ENCODE assay signal across 1 cellular context in the genomic region with DNA sequence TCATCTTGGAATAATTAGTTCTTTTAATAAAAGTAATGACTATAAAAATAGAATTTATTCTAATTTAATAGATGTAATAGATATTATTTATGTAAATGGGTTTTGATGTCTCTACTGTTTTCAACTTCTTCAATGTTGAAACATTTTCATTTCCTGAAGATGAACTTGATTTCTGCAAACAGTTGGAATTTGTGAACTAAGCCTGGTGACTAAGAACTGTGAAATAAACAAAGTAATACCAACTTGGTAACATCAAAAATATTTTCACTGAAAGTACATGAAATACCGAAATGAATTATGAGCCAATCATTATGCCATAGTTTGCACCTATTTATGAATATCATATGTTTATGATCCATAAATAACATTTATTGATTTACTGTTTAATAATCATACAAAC.
TF ChIP-seq lines count a peak whose summit lies in the region.

No MANE protein-coding gene starts in this region.

TF ChIP-seq in K562, 482 proteins besides CTCF, POLR2A, EP300 and RAD21 (continued from another document):
- TF ChIP-seq, protein P1, sequence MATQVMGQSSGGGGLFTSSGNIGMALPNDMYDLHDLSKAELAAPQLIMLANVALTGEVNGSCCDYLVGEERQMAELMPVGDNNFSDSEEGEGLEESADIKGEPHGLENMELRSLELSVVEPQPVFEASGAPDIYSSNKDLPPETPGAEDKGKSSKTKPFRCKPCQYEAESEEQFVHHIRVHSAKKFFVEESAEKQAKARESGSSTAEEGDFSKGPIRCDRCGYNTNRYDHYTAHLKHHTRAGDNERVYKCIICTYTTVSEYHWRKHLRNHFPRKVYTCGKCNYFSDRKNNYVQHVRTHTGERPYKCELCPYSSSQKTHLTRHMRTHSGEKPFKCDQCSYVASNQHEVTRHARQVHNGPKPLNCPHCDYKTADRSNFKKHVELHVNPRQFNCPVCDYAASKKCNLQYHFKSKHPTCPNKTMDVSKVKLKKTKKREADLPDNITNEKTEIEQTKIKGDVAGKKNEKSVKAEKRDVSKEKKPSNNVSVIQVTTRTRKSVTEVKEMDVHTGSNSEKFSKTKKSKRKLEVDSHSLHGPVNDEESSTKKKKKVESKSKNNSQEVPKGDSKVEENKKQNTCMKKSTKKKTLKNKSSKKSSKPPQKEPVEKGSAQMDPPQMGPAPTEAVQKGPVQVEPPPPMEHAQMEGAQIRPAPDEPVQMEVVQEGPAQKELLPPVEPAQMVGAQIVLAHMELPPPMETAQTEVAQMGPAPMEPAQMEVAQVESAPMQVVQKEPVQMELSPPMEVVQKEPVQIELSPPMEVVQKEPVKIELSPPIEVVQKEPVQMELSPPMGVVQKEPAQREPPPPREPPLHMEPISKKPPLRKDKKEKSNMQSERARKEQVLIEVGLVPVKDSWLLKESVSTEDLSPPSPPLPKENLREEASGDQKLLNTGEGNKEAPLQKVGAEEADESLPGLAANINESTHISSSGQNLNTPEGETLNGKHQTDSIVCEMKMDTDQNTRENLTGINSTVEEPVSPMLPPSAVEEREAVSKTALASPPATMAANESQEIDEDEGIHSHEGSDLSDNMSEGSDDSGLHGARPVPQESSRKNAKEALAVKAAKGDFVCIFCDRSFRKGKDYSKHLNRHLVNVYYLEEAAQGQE (CRISPR knock-in tag; IDR thresholded peaks at IDR 0.05; ENCODE audit: low read depth): no peak
- TF ChIP-seq UBTF (IDR thresholded peaks at IDR 0.05; ENCODE audit: borderline replicate concordance in 1 of 2, low read depth in 2 of 2, low read length in 2 of 2) (no peak), ZNF184 (CRISPR knock-in tag; IDR thresholded peaks at IDR 0.05) (no peak), TEAD4 (IDR thresholded peaks at IDR 0.05; ENCODE audit: low read length) (no peak), TEAD4 (CRISPR knock-in tag; IDR thresholded peaks at IDR 0.05; ENCODE audit: borderline replicate concordance) (no peak), ZNF253 (CRISPR knock-in tag; conservative IDR thresholded peaks at IDR 0.05) (no peak), HMBOX1 (IDR thresholded peaks at IDR 0.05) (no peak), NFIC (IDR thresholded peaks at IDR 0.05) (no peak)
